1 cellular context compared by ENCODE assay signal in the genomic region with DNA sequence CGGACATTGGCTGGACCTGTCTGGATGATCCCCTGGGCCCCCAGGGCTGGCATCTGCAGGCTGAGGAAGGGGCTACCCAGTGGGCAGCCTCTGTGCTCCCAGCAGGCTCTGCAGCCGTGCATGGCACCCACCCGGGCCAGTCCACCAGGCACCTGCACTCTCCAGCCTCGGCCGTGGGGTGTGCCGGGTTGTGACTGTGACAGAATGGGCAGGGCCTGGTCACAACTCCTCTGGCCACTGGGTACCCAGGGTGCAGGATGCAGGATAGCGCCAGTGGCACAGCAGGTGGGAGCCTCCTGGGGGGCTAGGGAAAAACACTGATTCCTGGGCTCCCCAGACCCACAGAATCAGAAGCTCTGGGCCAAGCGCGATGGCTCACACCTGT.
TF ChIP-seq lines count a peak whose summit lies in the region.

No MANE protein-coding gene starts in this region.

TF ChIP-seq in HepG2, 621 proteins besides CTCF, POLR2A, EP300 and RAD21:
- no peak for TF ChIP-seq EZH2 (conservative IDR thresholded peaks at IDR 0.05; ENCODE audit: low read depth, low read length)
- TF ChIP-seq ZNF30 (CRISPR knock-in tag; IDR thresholded peaks at IDR 0.05) = no peak
- no peak for TF ChIP-seq NCOA2 (CRISPR knock-in tag; IDR thresholded peaks at IDR 0.05)
- 0 out of 2 replicates have a peak, but pooled peaks have one; percentile 26 for TF ChIP-seq ZC3H13 (CRISPR knock-in tag; IDR thresholded peaks at IDR 0.05)
- TF ChIP-seq SIX4 (CRISPR knock-in tag; IDR thresholded peaks at IDR 0.05) = no peak
- TF ChIP-seq, protein P1, sequence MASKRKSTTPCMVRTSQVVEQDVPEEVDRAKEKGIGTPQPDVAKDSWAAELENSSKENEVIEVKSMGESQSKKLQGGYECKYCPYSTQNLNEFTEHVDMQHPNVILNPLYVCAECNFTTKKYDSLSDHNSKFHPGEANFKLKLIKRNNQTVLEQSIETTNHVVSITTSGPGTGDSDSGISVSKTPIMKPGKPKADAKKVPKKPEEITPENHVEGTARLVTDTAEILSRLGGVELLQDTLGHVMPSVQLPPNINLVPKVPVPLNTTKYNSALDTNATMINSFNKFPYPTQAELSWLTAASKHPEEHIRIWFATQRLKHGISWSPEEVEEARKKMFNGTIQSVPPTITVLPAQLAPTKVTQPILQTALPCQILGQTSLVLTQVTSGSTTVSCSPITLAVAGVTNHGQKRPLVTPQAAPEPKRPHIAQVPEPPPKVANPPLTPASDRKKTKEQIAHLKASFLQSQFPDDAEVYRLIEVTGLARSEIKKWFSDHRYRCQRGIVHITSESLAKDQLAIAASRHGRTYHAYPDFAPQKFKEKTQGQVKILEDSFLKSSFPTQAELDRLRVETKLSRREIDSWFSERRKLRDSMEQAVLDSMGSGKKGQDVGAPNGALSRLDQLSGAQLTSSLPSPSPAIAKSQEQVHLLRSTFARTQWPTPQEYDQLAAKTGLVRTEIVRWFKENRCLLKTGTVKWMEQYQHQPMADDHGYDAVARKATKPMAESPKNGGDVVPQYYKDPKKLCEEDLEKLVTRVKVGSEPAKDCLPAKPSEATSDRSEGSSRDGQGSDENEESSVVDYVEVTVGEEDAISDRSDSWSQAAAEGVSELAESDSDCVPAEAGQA (IDR thresholded peaks at IDR 0.05; ENCODE audit: low read depth) = no peak
- TF ChIP-seq, protein P1 (CRISPR knock-in tag; IDR thresholded peaks at IDR 0.05; ENCODE audit: borderline replicate concordance) = no peak
- TF ChIP-seq ZNF605 (CRISPR knock-in tag; IDR thresholded peaks at IDR 0.05) = no peak
